8 cellular contexts compared by ENCODE assay signal in genomic region chr18:76822510-76823165, GRCh38. TPM values are rescaled to one million over a fixed set of nuclear protein-coding genes. Genes with fewer than 3 reads are reported as not detected.
DNase-seq lines count a peak whose midpoint lies in the region; ATAC-seq and TF ChIP-seq lines count a peak whose summit lies in the region.

Gene ZNF236, plus strand, starts transcription at chr18:76822557. Its CDS starts 51 bp downstream, at chr18:76822608.

- H2AFZ ChIP-seq in neural cell (ENCODE audit: low read depth, low read length) = peak within 1 kb of the TSS; percentile 76

- peak; percentile 42 for ATAC-seq in GM19452 (IDR thresholded peaks at IDR 0.05; ENCODE audit: unreplicated experiment)
- ATAC-seq in HG03565 (IDR thresholded peaks at IDR 0.05; ENCODE audit: unreplicated experiment) = peak; percentile 26
- peak; percentile 78 for ATAC-seq in Panc1

- H3K36me3 ChIP-seq in Panc1 (ENCODE audit: control insufficient read depth, insufficient read depth, low read length) (no peaks in the 10 kb centered on the region), neural cell (ENCODE audit: insufficient read depth, low read length) (peaks cover 8% of the 10 kb centered on the region), stomach (no peaks in the 10 kb centered on the region)

- H3K27me3 ChIP-seq in Panc1 (ENCODE audit: control insufficient read depth, insufficient read depth, low read length) (no peaks in the 10 kb centered on the region), neural cell (ENCODE audit: insufficient read depth, low read depth, low read length) (no peaks in the 10 kb centered on the region), stomach (no peaks in the 10 kb centered on the region)

- in situ Hi-C loops in Panc1 (cut with HindIII; ENCODE audit: low pct_unique_long_range_greater_than_20kb, low sequenced_read_pairs) = no loop called here

- BruUV-seq in Panc1 (replicated peaks; lab: Mats Ljungman, UMichigan) = no TSS peak

- H3K9me3 ChIP-seq in Panc1 (ENCODE audit: control insufficient read depth, insufficient read depth, low read depth, low read length) = no peaks in the 10 kb centered on the region
- no peaks in the 10 kb centered on the region for H3K9me3 ChIP-seq in neural cell (ENCODE audit: low read length)
- no peaks in the 10 kb centered on the region for H3K9me3 ChIP-seq in stomach

- POLR2A ChIA-PET in Panc1 (lab: Charles Lee) = no interaction called here

- H3K9me2 ChIP-seq in neural cell (ENCODE audit: insufficient read depth, low read length) = no peaks in the 10 kb centered on the region

- TF ChIP-seq EP300 in neural cell (conservative IDR thresholded peaks at IDR 0.05; ENCODE audit: poor library complexity, severe bottlenecking) (peak; percentile 21), stomach (IDR thresholded peaks at IDR 0.05) (no peak)

- peak; percentile 85 for DNase-seq in COR-L47 (lab: John Stamatoyannopoulos, UW)
- DNase-seq in Panc1 (ENCODE audit: low read depth, low spot score) = no peak
- peak; percentile 88 for DNase-seq in activated effector memory CD4-positive, alpha-beta T cell treated with anti-CD3 and anti-CD28 coated beads, Interleukin-2, amount 50 U/mL, for 16 hours
- DNase-seq in fibroblast of the aortic adventitia (ENCODE audit: low read depth) = peak; percentile 70
- peak; percentile 80 for DNase-seq in stomach

- H3K4me3 ChIP-seq in Panc1 (ENCODE audit: low read depth in 2 of 2, low read length in 2 of 2) (peak within 1 kb of the TSS; percentile 78 to 99), fibroblast of the aortic adventitia (ENCODE audit: low read depth, low read length) (peak within 1 kb of the TSS; percentile 95), neural cell (ENCODE audit: low read length) (peak within 1 kb of the TSS; percentile 99), stomach (peak within 1 kb of the TSS; percentile 84 to 89 (median 87))

- TF ChIP-seq RAD21 in neural cell (conservative IDR thresholded peaks at IDR 0.05) = no peak

- CTCF ChIA-PET in Panc1 (lab: Charles Lee) = no interaction called here

- H3K4me2 ChIP-seq in neural cell (ENCODE audit: low read length) = peak within 1 kb of the TSS; percentile 92

- peak within 1 kb of the TSS; percentile 97 for H3K27ac ChIP-seq in Panc1 (ENCODE audit: low read length)
- peak within 1 kb of the TSS; percentile 82 for H3K27ac ChIP-seq in neural cell (ENCODE audit: low read length)
- peak within 1 kb of the TSS; percentile 96 to 100 (median 98) for H3K27ac ChIP-seq in stomach

- no peak for TF ChIP-seq POLR2A in stomach (IDR thresholded peaks at IDR 0.05)

- intact Hi-C loops in Panc1 (cut with micrococcal nuclease; ENCODE audit: unreplicated experiment) = no loop called here
- intact Hi-C loops in stomach (cut with DNase I; ENCODE audit: low total_unique reads) = no loop called here

- peaks cover 35% of the 10 kb centered on the region for H3K79me2 ChIP-seq in neural cell (replicated peaks; ENCODE audit: insufficient read depth, low read length)

- no peak for TF ChIP-seq CTCF in Panc1 (IDR thresholded peaks at IDR 0.05)
- TF ChIP-seq CTCF in fibroblast of the aortic adventitia (IDR thresholded peaks at IDR 0.05; ENCODE audit: insufficient read depth, low read length) = no peak
- no peak for TF ChIP-seq CTCF in neural cell (IDR thresholded peaks at IDR 0.05; ENCODE audit: poor library complexity, severe bottlenecking)
- no peak for TF ChIP-seq CTCF in stomach (IDR thresholded peaks at IDR 0.05)

- no peaks in the 10 kb centered on the region for H3F3A ChIP-seq in neural cell (ENCODE audit: insufficient read depth, low read length, poor library complexity, severe bottlenecking)

- H4K20me1 ChIP-seq in neural cell (ENCODE audit: insufficient read depth) = no peaks in the 10 kb centered on the region

- H3K4me1 ChIP-seq in Panc1 (ENCODE audit: control insufficient read depth, insufficient read depth, low read length) = peaks cover 33% of the 10 kb centered on the region
- peaks cover 25 to 58% (median 44%) of the 10 kb centered on the region in 4 donors for H3K4me1 ChIP-seq in stomach

- H3K9ac ChIP-seq in neural cell (ENCODE audit: low read length) = peak within 1 kb of the TSS; percentile 88

- 0 to 2% (median 1%) methylated on average over 2 to 107 of the region's 113 CpGs for WGBS in stomach, 5 donors

TF ChIP-seq in neural cell, 6 proteins besides CTCF, POLR2A, EP300 and RAD21:
- no peak for TF ChIP-seq EZH2 (IDR thresholded peaks at IDR 0.05; ENCODE audit: borderline replicate concordance, insufficient read depth, low read length, poor library complexity, severe bottlenecking)
- peak; percentile 17 for TF ChIP-seq MXI1 (conservative IDR thresholded peaks at IDR 0.05; ENCODE audit: poor library complexity, severe bottlenecking)
- TF ChIP-seq POLR2AphosphoS5 (IDR thresholded peaks at IDR 0.05) = peak; percentile 68
- TF ChIP-seq TAF1 (IDR thresholded peaks at IDR 0.05; ENCODE audit: low read depth) = peak; percentile 83
- TF ChIP-seq SMC3 (conservative IDR thresholded peaks at IDR 0.05; ENCODE audit: poor library complexity) = peak; percentile 21

RNA-seq across cellular contexts. Expression of gene ZNF236, which starts in this region (rescaled TPM):
- total RNA-seq in Panc1 (2021; ENCODE audit: unreplicated experiment) (32.2 TPM), fibroblast of the aortic adventitia (ENCODE audit: low replicate concordance) (13.6 and 21.2 TPM in 2 replicates), stomach (10 to 100 TPM in 3 of 5 donors, 1 to 10 TPM in 2; 3.8 to 31.7 (median 11.9) TPM)
- polyA plus RNA-seq in Panc1 (2012; ENCODE audit: insufficient read length) = 12.4 TPM
- polyA plus RNA-seq in neural cell (6.5 and 7.7 TPM in 2 replicates), stomach (1 to 10 TPM; 1.8 to 2.0 (median 1.9) TPM)
- polyA minus RNA-seq in neural cell = 35.3 and 44.0 TPM in 2 replicates

Comparison
In these comparisons a context has a peak if more than half of its experiments do, and no peak if none do; other contexts are left out.
1. ATAC-seq: peak in every context shown above with its lines; median percentile 78 in Panc1; 42 in GM19452; 26 in HG03565.